Comparison of ENCODE assay signal across 8 cellular contexts in genomic region chr2:86441789-86442641, GRCh38. TPM values are rescaled to one million over a fixed set of nuclear protein-coding genes. Genes with fewer than 3 reads are reported as not detected.
A peak's percentile ranks its signal among the peaks of the same experiment; 100 is the strongest.
DNase-seq lines count a peak whose midpoint lies in the region; ATAC-seq and TF ChIP-seq lines count a peak whose summit lies in the region.

No MANE protein-coding gene starts in this region.

- peak; percentile 21 for ATAC-seq in HG03175 (IDR thresholded peaks at IDR 0.05; ENCODE audit: unreplicated experiment)

- peaks cover 13% of the 10 kb centered on the region for H3K27me3 Mint-ChIP-seq in nephron progenitor cell (ENCODE audit: low read depth, poor library complexity)
- H3K27me3 Mint-ChIP-seq in stimulated activated naive CD8-positive, alpha-beta T cell treated with anti-CD3 and anti-CD28 coated beads, Interleukin-15, Interleukin-2, amounts not matched to agents 100 ng/mL and 50 ng/mL, for 24 hours, result no peaks in the 10 kb centered on the region

- peaks cover 71% of the 10 kb centered on the region for H3K36me3 Mint-ChIP-seq in nephron progenitor cell (ENCODE audit: low read depth)
- H3K36me3 Mint-ChIP-seq in stimulated activated naive CD8-positive, alpha-beta T cell treated with anti-CD3 and anti-CD28 coated beads, Interleukin-15, Interleukin-2, amounts not matched to agents 100 ng/mL and 50 ng/mL, for 24 hours (ENCODE audit: low read depth), result peaks cover 62% of the 10 kb centered on the region

- H3K9me3 Mint-ChIP-seq in nephron progenitor cell, result peaks cover 39% of the 10 kb centered on the region
- peaks cover 18% of the 10 kb centered on the region for H3K9me3 Mint-ChIP-seq in stimulated activated naive CD8-positive, alpha-beta T cell treated with anti-CD3 and anti-CD28 coated beads, Interleukin-15, Interleukin-2, amounts not matched to agents 100 ng/mL and 50 ng/mL, for 24 hours

- peaks cover 37% of the 10 kb centered on the region for H3K4me1 Mint-ChIP-seq in nephron progenitor cell
- peaks cover 61% of the 10 kb centered on the region for H3K4me1 Mint-ChIP-seq in stimulated activated naive CD8-positive, alpha-beta T cell treated with anti-CD3 and anti-CD28 coated beads, Interleukin-15, Interleukin-2, amounts not matched to agents 100 ng/mL and 50 ng/mL, for 24 hours (ENCODE audit: low read depth)

- peak overlapping the region; percentile 95 for H3K4me3 Mint-ChIP-seq in nephron progenitor cell
- peak overlapping the region; percentile 93 for H3K4me3 Mint-ChIP-seq in stimulated activated naive CD8-positive, alpha-beta T cell treated with anti-CD3 and anti-CD28 coated beads, Interleukin-15, Interleukin-2, amounts not matched to agents 100 ng/mL and 50 ng/mL, for 24 hours

- TF ChIP-seq CTCF in fibroblast of the aortic adventitia (IDR thresholded peaks at IDR 0.05; ENCODE audit: insufficient read depth, low read length) (no peak), nephron progenitor cell (IDR thresholded peaks at IDR 0.05) (no peak)

- DNase-seq in NCI-H2081 (lab: John Stamatoyannopoulos, UW) (peak; percentile 10 to 44), NCI-H2081 treated with DMSO at 0.1 percent for 48 hours (lab: John Stamatoyannopoulos, UW) (no peak), RKO (ENCODE audit: low spot score) (peak; percentile 73), fibroblast of the aortic adventitia (ENCODE audit: low read depth) (peak; percentile 52), nephron progenitor cell (peak; percentile 44)
- peak; percentile 56 for DNase-seq in activated T-helper 9 cell treated with anti-CD3 and anti-CD28 coated beads, Interleukin-2, amount 50 U/mL, for 16 hours (ENCODE audit: low read depth)

- peak overlapping the region; percentile 99 for H3K27ac Mint-ChIP-seq in nephron progenitor cell
- H3K27ac Mint-ChIP-seq in stimulated activated naive CD8-positive, alpha-beta T cell treated with anti-CD3 and anti-CD28 coated beads, Interleukin-15, Interleukin-2, amounts not matched to agents 100 ng/mL and 50 ng/mL, for 24 hours, result peak overlapping the region; percentile 96

- H3K4me3 ChIP-seq in fibroblast of the aortic adventitia (ENCODE audit: low read depth, low read length), result peak overlapping the region; percentile 75

RNA-seq across cellular contexts. Expression of gene KDM3A, which starts 0.8 kb away (rescaled TPM):
- 28.9 and 52.5 TPM in 2 replicates for total RNA-seq in fibroblast of the aortic adventitia (ENCODE audit: low replicate concordance)
